ENCODE assay signal across 10 cellular contexts in the genomic region with DNA sequence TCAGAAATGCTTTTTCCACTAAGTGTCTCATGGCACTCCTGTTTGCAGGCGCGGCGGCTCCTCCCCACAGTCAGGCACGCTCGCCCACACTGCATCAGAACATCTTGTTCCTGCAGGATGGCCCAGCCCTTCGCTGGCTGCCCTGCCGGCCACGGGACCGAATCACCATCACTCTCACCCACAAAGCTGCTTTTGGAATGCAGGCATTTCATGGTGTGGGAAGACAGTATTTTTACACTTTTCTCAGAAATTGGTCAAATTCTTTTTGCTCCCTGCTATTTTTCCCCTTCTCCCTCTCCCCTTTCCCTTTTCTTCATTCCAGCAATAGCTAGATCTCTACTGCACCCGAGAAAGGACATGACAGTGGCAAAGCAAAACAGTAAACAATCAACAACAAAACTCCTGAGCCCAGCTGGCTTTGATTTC.
DNase-seq lines count a peak whose midpoint lies in the region; ATAC-seq and TF ChIP-seq lines count a peak whose summit lies in the region.
"Had no signal": no experiment of that assay in that cellular context is flagged by ENCODE, and none has a peak within 500 bp of the region (broad histone marks: within the 10 kb centered on the region; RNA-seq: fewer than 3 reads in every experiment).

No MANE protein-coding gene starts in this region.

- DNase-seq in HFF-Myc (ENCODE audit: extremely low read depth, low read depth), result peak; percentile 21
- peak; percentile 81 to 91 for DNase-seq in breast epithelium (ENCODE audit: low spot score in 2 of 2)
- peak in 1 of 3 donors; percentile 50 for DNase-seq in right lobe of liver
- peak; percentile 64 for DNase-seq in superior temporal gyrus (ENCODE audit: extremely low spot score)
- DNase-seq in mesenteric fat pad (ENCODE audit: low spot score), result no peak
- no peak for DNase-seq in iPS-NIHi11 (ENCODE audit: low spot score)

- H3K27ac ChIP-seq in breast epithelium (peak overlapping the region; percentile 84), right lobe of liver (peak overlapping the region in 1 of 3 donors; percentile 37)
- H3K27ac ChIP-seq: KMS-11 had no signal

- TF ChIP-seq CTCF in HFF-Myc (IDR thresholded peaks at IDR 0.05; ENCODE audit: low read depth, low read length, missing control alignments), result no peak
- TF ChIP-seq CTCF in breast epithelium (IDR thresholded peaks at IDR 0.05), result peak in 1 of 3 donors; percentile 21
- no peak for TF ChIP-seq CTCF in right lobe of liver (IDR thresholded peaks at IDR 0.05)

- no peak overlapping the region for H3K4me3 ChIP-seq in HFF-Myc (replicated peaks; ENCODE audit: low read depth, low read length)
- H3K4me3 ChIP-seq in breast epithelium, result peak overlapping the region in 1 of 3 donors; percentile 15
- H3K4me3 ChIP-seq in right lobe of liver, result no peak overlapping the region

- H3K27me3 ChIP-seq in breast epithelium (no peaks in the 10 kb centered on the region), right lobe of liver (no peaks in the 10 kb centered on the region)

- H3K4me1 ChIP-seq in breast epithelium (peaks cover 3 to 5% of the 10 kb centered on the region in 2 donors), right lobe of liver (peaks cover 0 to 13% (median 5%) of the 10 kb centered on the region in 4 donors)

- ATAC-seq in right lobe of liver (peak in 3 of 4 donors; percentile 26 to 51 (median 27)), HG03378 (IDR thresholded peaks at IDR 0.05; ENCODE audit: unreplicated experiment) (no peak), HG02588 (IDR thresholded peaks at IDR 0.05; ENCODE audit: unreplicated experiment) (no peak)
- ATAC-seq: HCT116 had no signal

- no peaks in the 10 kb centered on the region for H3K36me3 ChIP-seq in breast epithelium
- no peaks in the 10 kb centered on the region for H3K36me3 ChIP-seq in right lobe of liver

- H3K9me3 ChIP-seq in breast epithelium, result no peaks in the 10 kb centered on the region
- no peaks in the 10 kb centered on the region for H3K9me3 ChIP-seq in right lobe of liver

- intact Hi-C loops in breast epithelium (cut with DNase I; ENCODE audit: low total_unique reads) (no loop called here), right lobe of liver (cut with DNase I) (no loop called here)

- TF ChIP-seq POLR2A in breast epithelium (IDR thresholded peaks at IDR 0.05), result no peak
- TF ChIP-seq POLR2A in right lobe of liver (IDR thresholded peaks at IDR 0.05), result no peak

- 56% methylated on average over 1 of the region's 10 CpGs for WGBS in right lobe of liver (ENCODE audit: insufficient coverage, low coverage, low lambda C conversion rate, missing lambda C conversion rate)

Comparison
In these comparisons a context has a peak if more than half of its experiments do, and no peak if none do; other contexts are left out.
1. DNase-seq: peak in HFF-Myc (single experiment), breast epithelium (2 of 2) and superior temporal gyrus (single experiment); none in mesenteric fat pad (single experiment) and iPS-NIHi11 (single experiment).
2. ATAC-seq: peak in right lobe of liver (3 of 4); none in HG03378 (single experiment) and HG02588 (single experiment).